13 cellular contexts compared by ENCODE assay signal in the genomic region with DNA sequence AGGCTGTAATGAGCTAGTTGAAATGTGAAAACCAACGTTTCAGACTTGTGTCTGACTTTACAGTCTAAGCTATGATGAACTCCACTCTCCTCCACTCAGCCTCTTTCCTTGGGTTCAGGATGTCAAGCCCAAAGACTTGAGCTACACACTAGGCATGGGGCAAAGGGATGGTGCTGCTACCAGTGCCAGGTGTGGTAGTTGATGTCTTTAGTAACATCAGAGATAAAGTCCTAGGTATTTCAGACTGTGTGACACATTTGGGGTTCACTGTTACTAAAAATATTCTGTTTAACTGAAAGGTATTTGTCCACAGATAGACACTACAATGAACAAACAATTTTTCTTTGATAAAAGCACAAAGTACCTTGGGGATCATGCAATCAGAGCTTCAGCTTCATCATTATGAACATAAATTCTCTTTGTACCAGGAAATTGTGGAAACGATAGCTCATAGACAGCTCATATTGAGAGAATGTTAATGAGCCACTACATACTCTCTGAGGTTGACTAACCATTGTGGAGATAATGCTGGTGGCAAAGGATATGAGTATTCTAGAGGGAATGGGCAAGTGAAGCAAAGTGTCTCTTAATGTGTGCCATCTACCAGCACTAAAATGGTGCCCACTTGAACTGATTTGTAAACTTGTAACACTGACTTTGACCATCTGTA.
DNase-seq lines count a peak whose midpoint lies in the region; ATAC-seq, FAIRE-seq and TF ChIP-seq lines count a peak whose summit lies in the region.
"Had no signal": no experiment of that assay in that cellular context is flagged by ENCODE, and none has a peak within 500 bp of the region (broad histone marks: within the 10 kb centered on the region; RNA-seq: fewer than 3 reads in every experiment).

No MANE protein-coding gene starts in this region.

- CTCF ChIA-PET in PC-9 (lab: Charles Lee) = no interaction called here

- H3K9me2 ChIP-seq in PC-9 (ENCODE audit: insufficient read depth) = no peaks in the 10 kb centered on the region

- POLR2A ChIA-PET in PC-9 (lab: Charles Lee; ENCODE audit: unreplicated experiment) = interaction anchor here (0.7 kb wide), 1 partner anchor 19 kb away, joined by 5 read pairs; no protein-coding TSS in a partner anchor

- no peaks in the 10 kb centered on the region for H3F3A ChIP-seq in PC-9 (ENCODE audit: insufficient read depth, low read depth)

- H3K9me3 ChIP-seq in PC-9 (ENCODE audit: insufficient read depth, low read depth) = 0 out of 2 replicates have a peak, but pooled peaks cover 3% of the 10 kb centered on the region

- FAIRE-seq in frontal cortex (lab: Jason Lieb, UNC) = no peak

- no peaks in the 10 kb centered on the region for H3K79me2 ChIP-seq in PC-9 (ENCODE audit: low read depth)

- H3K36me3 ChIP-seq in PC-9 (ENCODE audit: low read depth) = no peaks in the 10 kb centered on the region

- DNase-seq in AG20443 (ENCODE audit: low spot score) (peak; percentile 60), HT1080 (ENCODE audit: low read depth) (peak; percentile 87), amniotic stem cell (lab: John Stamatoyannopoulos, UW) (peak; percentile 84), kidney glomerular epithelial cell (lab: John Stamatoyannopoulos, UW) (peak; percentile 75), frontal cortex (ENCODE audit: low spot score in 2 of 2) (no peak), PC-9 (no peak)
- no peak for DNase-seq in effector CD8-positive, alpha-beta T cell (lab: John Stamatoyannopoulos, UW)
- DNase-seq: activated CD8-positive, alpha-beta memory T cell treated with anti-CD3 and anti-CD28 coated beads, Interleukin-2, amount 50 U/mL, for 4 hours; caudate nucleus; NCI-H1048; NCI-H510A treated with DMSO at 0.1 percent for 48 hours; substantia nigra had no signal

- no peaks in the 10 kb centered on the region for H4K20me1 ChIP-seq in PC-9 (ENCODE audit: insufficient read depth)

- intact Hi-C loops in PC-9 (cut with micrococcal nuclease; ENCODE audit: unreplicated experiment) = no loop called here

- no peaks in the 10 kb centered on the region for H3K4me1 ChIP-seq in PC-9 (replicated peaks; ENCODE audit: insufficient read depth)

- no peak overlapping the region for H3K4me3 ChIP-seq in PC-9

- no TSS peak for BruUV-seq in PC-9 (replicated peaks; lab: Mats Ljungman, UMichigan)

- TF ChIP-seq CTCF in PC-9 (conservative IDR thresholded peaks at IDR 0.05) = no peak

- no peaks in the 10 kb centered on the region for H3K27me3 ChIP-seq in PC-9 (ENCODE audit: insufficient read depth, low read depth)

- H2AFZ ChIP-seq in PC-9 = no peak overlapping the region

- H3K4me2 ChIP-seq in PC-9 = no peak overlapping the region

- no peak overlapping the region for H3K27ac ChIP-seq in PC-9

- ATAC-seq in GM18909 (IDR thresholded peaks at IDR 0.05; ENCODE audit: poor library complexity, unreplicated experiment) = no peak

Comparison
In these comparisons a context has a peak if more than half of its experiments do, and no peak if none do; other contexts are left out.
1. DNase-seq: peak in AG20443 (single experiment), HT1080 (single experiment), amniotic stem cell (single experiment) and kidney glomerular epithelial cell (single experiment); none in frontal cortex (0 of 2), effector CD8-positive, alpha-beta T cell (single experiment) and PC-9 (0 of 2).